ENCODE assay signal across 20 cellular contexts in the genomic region with DNA sequence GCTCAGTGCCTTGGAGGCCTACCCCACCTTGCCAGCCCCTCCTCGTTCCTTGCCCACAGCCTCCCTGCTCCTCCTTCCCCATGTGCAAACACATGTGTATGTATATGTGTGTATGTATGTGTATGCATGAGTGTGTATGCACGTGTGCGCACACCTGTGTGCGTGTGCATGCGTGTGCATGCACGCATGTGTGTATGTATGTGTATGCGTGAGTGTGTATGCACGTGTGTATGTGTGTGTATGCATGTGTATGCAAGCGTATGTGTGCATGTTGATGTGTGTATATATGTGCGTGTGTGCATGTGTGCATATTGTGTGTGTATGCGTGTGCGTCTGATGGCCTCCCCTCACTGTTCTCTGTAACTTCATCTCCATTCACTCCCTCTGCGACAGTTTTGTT.
DNase-seq lines count a peak whose midpoint lies in the region; ATAC-seq and TF ChIP-seq lines count a peak whose summit lies in the region.
"Had no signal": no experiment of that assay in that cellular context is flagged by ENCODE, and none has a peak within 500 bp of the region (broad histone marks: within the 10 kb centered on the region; RNA-seq: fewer than 3 reads in every experiment).

No MANE protein-coding gene starts in this region.

- H3K4ac ChIP-seq in H9 (ENCODE audit: low read depth, low read length) = no peak overlapping the region
- H3K4ac ChIP-seq in mesenchymal stem cell (ENCODE audit: low read depth in 1 of 2, low read length in 2 of 2) = no peak overlapping the region
- peak overlapping the region; percentile 28 for H3K4ac ChIP-seq in neuronal stem cell (ENCODE audit: low read length)

- H3K4me3 ChIP-seq in mesenchymal stem cell (ENCODE audit: insufficient read depth in 1 of 2, low read depth in 1 of 2, low read length in 2 of 2) (no peak overlapping the region), neuronal stem cell (ENCODE audit: low read length in 2 of 2) (peak overlapping the region in 1 of 2 donors; percentile 69)
- H3K4me3 ChIP-seq: SK-N-MC had no signal

- H3K27ac ChIP-seq in H9 (ENCODE audit: insufficient read length, low read depth, low read length) (no peak overlapping the region), mesenchymal stem cell (ENCODE audit: low read length, poor library complexity, severe bottlenecking) (no peak overlapping the region), neuronal stem cell (replicated peaks; ENCODE audit: low read length) (no peak overlapping the region)
- H3K27ac ChIP-seq: C4-2B, RWPE1, SK-N-MC had no signal

- TF ChIP-seq CTCF in H9 (conservative IDR thresholded peaks at IDR 0.05) = no peak
- TF ChIP-seq CTCF in brain (conservative IDR thresholded peaks at IDR 0.05) = no peak

- WGBS in H9 (ENCODE audit: extremely low coverage, insufficient read length, low lambda C conversion rate) = no CpG with 5 or more reads among the region's 13 CpGs
- WGBS in mesenchymal stem cell = 97% methylated on average over 13 of the region's 13 CpGs
- WGBS in neuronal stem cell (ENCODE audit: extremely low coverage in 2 of 2, insufficient read length in 2 of 2, insufficient replicate concordance in 1 of 2), 2 donors = no CpG with 5 or more reads among the region's 13 CpGs

- no peak for DNase-seq in H9
- DNase-seq in mesenchymal stem cell = no peak
- no peak for DNase-seq in neuronal stem cell (ENCODE audit: low spot score)
- DNase-seq in HEK293T (ENCODE audit: extremely low spot score) = no peak
- DNase-seq: Calu3; CD8-positive, alpha-beta memory T cell; DMS153; NCI-H1105; NCI-H2029 treated with DMSO at 0.1 percent for 48 hours; NCI-H226; NCI-H510A treated with DMSO at 0.1 percent for 48 hours; NCI-H748 treated with DMSO at 0.1 percent for 48 hours; SHP77 treated with DMSO at 0.1 percent for 48 hours; SW 1271 had no signal

- H4K8ac ChIP-seq in H9 (replicated peaks; ENCODE audit: insufficient read length, low read depth, low read length) (no peak overlapping the region), mesenchymal stem cell (ENCODE audit: low read length) (no peak overlapping the region), neuronal stem cell (ENCODE audit: low read depth, low read length) (peak overlapping the region; percentile 33)

- H4K91ac ChIP-seq in H9 (ENCODE audit: insufficient read length, low read depth, low read length) (no peak overlapping the region), mesenchymal stem cell (ENCODE audit: low read length) (peak overlapping the region; percentile 1), neuronal stem cell (ENCODE audit: low read depth, low read length, poor library complexity) (peak overlapping the region; percentile 64)

- H4K5ac ChIP-seq in H9 (ENCODE audit: insufficient read length, low read depth, low read length) = no peak overlapping the region

- no peak overlapping the region for H3K56ac ChIP-seq in H9 (ENCODE audit: insufficient read length, low read depth, low read length)

- no peak overlapping the region for H3K23ac ChIP-seq in H9 (ENCODE audit: insufficient read length, low read depth, low read length)
- no peak overlapping the region for H3K23ac ChIP-seq in mesenchymal stem cell (ENCODE audit: low read length in 2 of 2)
- H3K23ac ChIP-seq in neuronal stem cell (ENCODE audit: low read depth, low read length, poor library complexity) = peak overlapping the region; percentile 61

- H3K18ac ChIP-seq in H9 (ENCODE audit: insufficient read length, low read depth, low read length) (peak overlapping the region; percentile 43), mesenchymal stem cell (ENCODE audit: low read depth in 1 of 2, low read length in 2 of 2) (no peak overlapping the region), neuronal stem cell (ENCODE audit: low read length) (peak overlapping the region; percentile 88)

- no peaks in the 10 kb centered on the region; a peak in 1 of 7 replicates for H3K36me3 Mint-ChIP-seq in H9 (ENCODE audit: insufficient read depth in 1 of 3, low read depth in 3 of 3)
- no peaks in the 10 kb centered on the region for H3K36me3 Mint-ChIP-seq in brain

- peaks cover 31 to 38% of the 10 kb centered on the region in 2 experiments for H3K4me1 Mint-ChIP-seq in H9
- peaks cover 20% of the 10 kb centered on the region for H3K4me1 Mint-ChIP-seq in brain
- H3K4me1 Mint-ChIP-seq: CD8-positive, alpha-beta memory T cell had no signal

- H3K36me3 ChIP-seq in mesenchymal stem cell (ENCODE audit: control insufficient read depth in 1 of 2, insufficient read depth in 2 of 2, low read depth in 1 of 2, low read length in 2 of 2) (no peaks in the 10 kb centered on the region), neuronal stem cell (replicated peaks in 1 of 2; ENCODE audit: control insufficient read depth in 2 of 2, insufficient read depth in 2 of 2, low read length in 2 of 2) (peaks cover 0 to 2% of the 10 kb centered on the region in 2 donors)

- ATAC-seq in HG02623 (IDR thresholded peaks at IDR 0.05; ENCODE audit: unreplicated experiment) = no peak
- no peak for ATAC-seq in HG03520 (IDR thresholded peaks at IDR 0.05; ENCODE audit: unreplicated experiment)

- H2AFZ ChIP-seq in H9 (ENCODE audit: low read length) (no peak overlapping the region), mesenchymal stem cell (ENCODE audit: low read depth, low read length) (no peak overlapping the region), neuronal stem cell (ENCODE audit: low read length) (peak overlapping the region; percentile 76)

- H2BK15ac ChIP-seq in H9 (ENCODE audit: low read depth, low read length) (no peak overlapping the region), mesenchymal stem cell (ENCODE audit: low read depth, poor library complexity, severe bottlenecking) (no peak overlapping the region), neuronal stem cell (ENCODE audit: low read length) (peak overlapping the region; percentile 86)

- H3K27me3 Mint-ChIP-seq in H9 (ENCODE audit: low read depth) (peaks cover 26% of the 10 kb centered on the region), brain (peaks cover 2% of the 10 kb centered on the region)

- H3K14ac ChIP-seq in H9 (ENCODE audit: insufficient read depth, low read length) (no peak overlapping the region), mesenchymal stem cell (ENCODE audit: low read length in 2 of 2) (peak overlapping the region in 1 of 2 experiments; percentile 0), neuronal stem cell (ENCODE audit: low read length) (peak overlapping the region; percentile 58)

- H3K79me1 ChIP-seq in H9 (ENCODE audit: insufficient read depth, low read depth, low read length, poor library complexity, severe bottlenecking) = no peaks in the 10 kb centered on the region
- no peaks in the 10 kb centered on the region for H3K79me1 ChIP-seq in mesenchymal stem cell (replicated peaks; ENCODE audit: low read length, poor library complexity, severe bottlenecking)
- no peaks in the 10 kb centered on the region for H3K79me1 ChIP-seq in neuronal stem cell (ENCODE audit: low read depth, low read length)

- H2AK5ac ChIP-seq in H9 (ENCODE audit: insufficient read length, low read length) (no peak overlapping the region), mesenchymal stem cell (ENCODE audit: low read length, severe bottlenecking) (no peak overlapping the region), neuronal stem cell (ENCODE audit: low read depth, low read length) (peak overlapping the region; percentile 43)

- H3K4me2 ChIP-seq in H9 (ENCODE audit: insufficient read depth, insufficient read length, low read length) = no peak overlapping the region
- H3K4me2 ChIP-seq in mesenchymal stem cell (ENCODE audit: low read length, poor library complexity, severe bottlenecking) = no peak overlapping the region
- H3K4me2 ChIP-seq in neuronal stem cell (ENCODE audit: insufficient read depth, low read length, poor library complexity, severe bottlenecking) = no peak overlapping the region

- H3K9me3 ChIP-seq in H9 (ENCODE audit: control insufficient read depth, low read depth, low read length) (no peaks in the 10 kb centered on the region), mesenchymal stem cell (ENCODE audit: control insufficient read depth, low read length) (no peaks in the 10 kb centered on the region), neuronal stem cell (replicated peaks in 1 of 2; ENCODE audit: control insufficient read depth in 2 of 2, insufficient read depth in 1 of 2, low read depth in 1 of 2, low read length in 2 of 2) (peaks cover 0 to 6% of the 10 kb centered on the region in 2 donors)

- no peak overlapping the region for H2BK20ac ChIP-seq in H9 (ENCODE audit: low read depth, low read length, poor library complexity, severe bottlenecking)

- CTCF ChIA-PET in HEK293T (lab: Yijun Ruan, JAX) = no interaction called here

- POLR2A ChIA-PET in HEK293T (lab: Yijun Ruan, JAX) = no interaction called here

- H3K4me1 ChIP-seq in H9 (ENCODE audit: insufficient read depth, low read length) = peaks cover 5% of the 10 kb centered on the region; the same call in 1 of the 2 replicates
- peaks cover 5% of the 10 kb centered on the region for H3K4me1 ChIP-seq in mesenchymal stem cell (ENCODE audit: control insufficient read depth, insufficient read depth, low read depth, low read length)
- H3K4me1 ChIP-seq in neuronal stem cell (ENCODE audit: control insufficient read depth in 2 of 2, insufficient read depth in 1 of 2, low read depth in 1 of 2, low read length in 2 of 2) = peaks cover 45 to 62% of the 10 kb centered on the region in 2 donors

- H2BK120ac ChIP-seq in H9 (ENCODE audit: low read depth, low read length, poor library complexity, severe bottlenecking) = no peak overlapping the region
- no peak overlapping the region for H2BK120ac ChIP-seq in mesenchymal stem cell (ENCODE audit: low read depth, low read length)
- no peak overlapping the region for H2BK120ac ChIP-seq in neuronal stem cell (ENCODE audit: low read depth, low read length)

- H3K4me3 Mint-ChIP-seq in H9 = peak overlapping the region in 1 of 2 experiments; percentile 27; a peak in 2 of 5 replicates
- H3K4me3 Mint-ChIP-seq in brain = peak overlapping the region in 2 of 5 experiments; percentile 4 to 32
- H3K4me3 Mint-ChIP-seq: CD8-positive, alpha-beta memory T cell had no signal

- H4K20me1 ChIP-seq in H9 (ENCODE audit: control insufficient read depth, insufficient read depth, insufficient read length) = no peaks in the 10 kb centered on the region

- no peaks in the 10 kb centered on the region for H3K79me2 ChIP-seq in H9 (ENCODE audit: insufficient read depth, low read length)

- H3K27me3 ChIP-seq in H9 (ENCODE audit: insufficient read depth, low read length) (no peaks in the 10 kb centered on the region), mesenchymal stem cell (ENCODE audit: control insufficient read depth in 1 of 2, insufficient read depth in 1 of 2, low read length in 2 of 2) (peaks cover 96 to 100% of the 10 kb centered on the region in 2 experiments), neuronal stem cell (ENCODE audit: control insufficient read depth in 3 of 3, insufficient read depth in 3 of 3, low read depth in 1 of 3, low read length in 3 of 3) (peaks cover 0 to 6% (median 0%) of the 10 kb centered on the region in 3 experiments)

- H2BK5ac ChIP-seq in H9 (ENCODE audit: insufficient read length, low read length) = no peak overlapping the region
- H2BK5ac ChIP-seq in mesenchymal stem cell (ENCODE audit: low read depth, low read length, poor library complexity, severe bottlenecking) = no peak overlapping the region
- no peak overlapping the region for H2BK5ac ChIP-seq in neuronal stem cell (ENCODE audit: low read length)

- H3K9ac ChIP-seq in H9 (ENCODE audit: extremely low read depth, insufficient read length, low read length) (no peak overlapping the region), mesenchymal stem cell (ENCODE audit: low read length) (no peak overlapping the region), neuronal stem cell (ENCODE audit: low read depth, low read length, poor library complexity) (peak overlapping the region; percentile 65)

- H3K9me3 Mint-ChIP-seq in H9 = no peaks in the 10 kb centered on the region; a peak in 2 of 5 replicates
- no peaks in the 10 kb centered on the region for H3K9me3 Mint-ChIP-seq in brain
- H3K9me3 Mint-ChIP-seq: CD8-positive, alpha-beta memory T cell had no signal

- peak overlapping the region in 1 of 3 experiments; percentile 83; a peak in 2 of 7 replicates for H3K27ac Mint-ChIP-seq in H9
- H3K27ac Mint-ChIP-seq in brain = peak overlapping the region in 3 of 5 experiments; percentile 42 to 88 (median 80)
- H3K27ac Mint-ChIP-seq: CD8-positive, alpha-beta memory T cell had no signal

- H2BK12ac ChIP-seq in H9 (ENCODE audit: insufficient read length, low read depth, low read length) (no peak overlapping the region), mesenchymal stem cell (ENCODE audit: low read length in 2 of 2) (no peak overlapping the region), neuronal stem cell (ENCODE audit: low read length) (peak overlapping the region; percentile 98)

- no peaks in the 10 kb centered on the region for H3K23me2 ChIP-seq in H9 (ENCODE audit: insufficient read length, low read depth, low read length, poor library complexity, severe bottlenecking)

- no peak overlapping the region for H3T11ph ChIP-seq in H9 (ENCODE audit: low read length)

Comparison
In these comparisons a context has a peak if more than half of its experiments do, and no peak if none do; other contexts are left out.
1. H3K18ac ChIP-seq: peak in H9 (single experiment) and neuronal stem cell (single experiment); none in mesenchymal stem cell (0 of 2).